In genomic region chr18:49875155-49875554, GRCh38 we compare ENCODE assay signal across 14 cellular contexts.
DNase-seq lines count a peak whose midpoint lies in the region; TF ChIP-seq lines count a peak whose summit lies in the region.
"Had no signal": no experiment of that assay in that cellular context is flagged by ENCODE, and none has a peak within 500 bp of the region (broad histone marks: within the 10 kb centered on the region; RNA-seq: fewer than 3 reads in every experiment).

No MANE protein-coding gene starts in this region.

- H3K27ac Mint-ChIP-seq in brain, result peak overlapping the region in 3 of 5 experiments; percentile 68 to 96 (median 91)
- H3K27ac Mint-ChIP-seq: CD4-positive, alpha-beta T cell; GM23338; HFFc6 had no signal

- TF ChIP-seq CTCF in brain (conservative IDR thresholded peaks at IDR 0.05), result no peak
- TF ChIP-seq CTCF in liver (IDR thresholded peaks at IDR 0.05; ENCODE audit: low read depth, low read length, missing input control), result no peak

- no peak overlapping the region for H3K9ac ChIP-seq in liver (ENCODE audit: low read depth in 1 of 2, low read length in 2 of 2)

- H3K9me3 ChIP-seq in liver (ENCODE audit: control insufficient read depth in 4 of 4, low read length in 3 of 4), result no peaks in the 10 kb centered on the region
- H3K9me3 ChIP-seq: Caco-2 had no signal

- 83% methylated on average over 3 of the region's 3 CpGs for WGBS in liver

- H3K4me3 ChIP-seq in liver (ENCODE audit: low read depth in 1 of 3, low read length in 3 of 3), result no peak overlapping the region
- H3K4me3 ChIP-seq: GM23338 had no signal

- H3K27me3 Mint-ChIP-seq in brain, result peaks cover 7% of the 10 kb centered on the region

- no peak for TF ChIP-seq RAD21 in liver (IDR thresholded peaks at IDR 0.05)

- DNase-seq in epithelial cell of prostate (ENCODE audit: low read depth, low spot score), result no peak
- DNase-seq in T1000 (lab: John Stamatoyannopoulos, UW), result no peak
- no peak for DNase-seq in OCI-M1 (lab: John Stamatoyannopoulos, UW)
- DNase-seq in foreskin melanocyte, result no peak
- DNase-seq: ACHN; AML-193; Caco-2; CD4-positive, alpha-beta T cell; HCEC 1CT; HFFc6 had no signal

- H3K36me3 Mint-ChIP-seq in brain, result no peaks in the 10 kb centered on the region

- no peaks in the 10 kb centered on the region for H3K27me3 ChIP-seq in liver (ENCODE audit: control insufficient read depth in 4 of 4, insufficient read depth in 4 of 4, low read length in 3 of 4)

- H3K27ac ChIP-seq in epithelial cell of prostate (peak overlapping the region; percentile 14), liver (ENCODE audit: low read depth in 1 of 2, low read length in 2 of 2) (no peak overlapping the region)
- H3K27ac ChIP-seq: C4-2B had no signal

- H3K36me3 ChIP-seq in liver (ENCODE audit: control insufficient read depth in 4 of 4, insufficient read depth in 3 of 4, low read depth in 1 of 4, low read length in 3 of 4), result peaks cover 0 to 11% (median 4%) of the 10 kb centered on the region in 4 donors

- H3K4me3 Mint-ChIP-seq in brain, result no peak overlapping the region
- H3K4me3 Mint-ChIP-seq: CD4-positive, alpha-beta T cell; GM23338; HFFc6 had no signal

- H3K9me3 Mint-ChIP-seq in brain, result peaks cover 0 to 3% (median 0%) of the 10 kb centered on the region in 5 experiments
- H3K9me3 Mint-ChIP-seq: CD4-positive, alpha-beta T cell; GM23338; HFFc6 had no signal

- peaks cover 6% of the 10 kb centered on the region for H3K4me1 Mint-ChIP-seq in brain

- H3K4me1 ChIP-seq in liver (ENCODE audit: control insufficient read depth in 4 of 4, insufficient read depth in 4 of 4, low read length in 3 of 4), result peaks cover 0 to 3% (median 0%) of the 10 kb centered on the region in 4 donors
- H3K4me1 ChIP-seq: Caco-2 had no signal

TF ChIP-seq in liver, 16 proteins besides CTCF, POLR2A, EP300 and RAD21:
- TF ChIP-seq HNF4A (conservative IDR thresholded peaks at IDR 0.05), result peak; percentile 6 to 31
- TF ChIP-seq MAX (IDR thresholded peaks at IDR 0.05), result no peak
TF ChIP-seq in liver: peak in this region for 1.
